In the genomic region with DNA sequence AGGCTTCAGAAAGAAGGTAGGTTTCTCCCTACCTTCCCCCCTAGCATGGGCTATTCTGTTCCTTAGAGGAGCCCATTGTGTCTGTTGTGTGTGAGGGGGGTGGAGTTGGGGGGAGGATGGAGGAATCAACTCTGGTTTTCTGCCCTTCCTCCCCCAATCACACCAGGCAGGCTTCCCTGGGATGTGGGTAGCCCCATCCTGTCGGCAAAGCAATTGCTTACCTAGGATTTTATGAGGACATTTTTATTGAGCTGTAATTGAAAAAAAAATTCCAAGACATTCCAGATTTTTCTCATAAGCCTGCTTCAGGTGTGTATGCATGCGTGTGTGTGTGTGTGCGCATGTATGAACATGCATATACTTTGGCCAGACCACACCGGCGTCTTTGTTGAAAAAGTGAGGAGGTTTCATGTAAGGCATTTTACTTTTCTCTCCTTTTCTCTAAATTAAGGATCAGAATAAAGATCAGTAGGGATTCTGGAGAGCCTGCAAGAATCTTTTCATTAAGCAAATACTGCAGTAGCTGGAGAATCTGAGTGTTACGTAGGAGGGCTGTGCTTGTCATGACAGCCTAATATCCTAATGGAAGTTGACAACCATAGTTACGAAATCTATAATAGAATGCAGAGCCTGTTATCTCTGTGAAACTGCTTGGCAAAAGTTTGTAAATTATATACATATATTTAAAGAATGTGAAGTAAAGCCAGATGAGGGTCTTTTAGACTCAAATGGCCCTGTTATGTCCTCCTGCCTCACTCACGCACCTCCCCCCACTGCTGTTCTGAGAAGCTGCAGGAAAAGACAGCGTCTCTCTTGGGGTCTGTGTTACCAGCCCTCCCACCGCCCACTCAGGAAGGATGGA, we compare ENCODE assay signal across 20 cellular contexts. TPM values are rescaled to one million over a fixed set of nuclear protein-coding genes. Genes with fewer than 3 reads are reported as not detected.
DNase-seq lines count a peak whose midpoint lies in the region; ATAC-seq and TF ChIP-seq lines count a peak whose summit lies in the region.
"Had no signal": no experiment of that assay in that cellular context is flagged by ENCODE, and none has a peak within 500 bp of the region (broad histone marks: within the 10 kb centered on the region; RNA-seq: fewer than 3 reads in every experiment).

No MANE protein-coding gene starts in this region.

- 77 to 85% methylated on average over 10 of the region's 10 CpGs for WGBS in aorta, 2 donors

- DNase-seq in H7 (peak; percentile 69), amniotic epithelial cell (ENCODE audit: low read depth) (peak; percentile 75), fibroblast of villous mesenchyme (ENCODE audit: low read depth) (peak; percentile 26), retina (peak; percentile 63), aorta (no peak), NCI-H2227 treated with DMSO at 0.1 percent for 48 hours (lab: John Stamatoyannopoulos, UW) (no peak)
- DNase-seq: activated CD4-positive, alpha-beta T cell treated with anti-CD3 and anti-CD28 coated beads for 48 hours; endodermal cell; HCEC 1CT; Kasumi-1; mesendoderm; naive thymus-derived CD4-positive, alpha-beta T cell; NCI-H1417; NCI-H526 treated with DMSO at 0.1 percent for 48 hours; stimulated activated CD4-positive, alpha-beta T cell treated with anti-CD3 and anti-CD28 coated beads, Interleukin-1b, Interleukin-23, amount 100 ng/mL, for 48 hours; stimulated activated naive B cell treated with anti-CD40 and anti-IgM and Interleukin-4, amounts not matched to agents 10 μg/mL and 1 μg/mL and 100 μg/mL, for 72 hours; thyroid gland had no signal

- ATAC-seq in aorta (ENCODE audit: low FRiP score) = no peak
- ATAC-seq in HG02840 (IDR thresholded peaks at IDR 0.05; ENCODE audit: low FRiP score, unreplicated experiment) = no peak
- ATAC-seq: activated naive CD4-positive, alpha-beta T cell treated with anti-CD3 and anti-CD28 coated beads, Interleukin-2, amount 50 U/mL, for 72 hours; naive thymus-derived CD4-positive, alpha-beta T cell; stimulated activated naive B cell treated with anti-CD40 and anti-IgM and Interleukin-4, amounts not matched to agents 10 μg/mL and 1 μg/mL and 100 μg/mL, for 72 hours had no signal

- H3K27me3 ChIP-seq in H7 (ENCODE audit: control insufficient read depth, insufficient read depth, low read length) (peaks cover 7% of the 10 kb centered on the region; the same call in 1 of the 2 replicates), aorta (ENCODE audit: control insufficient read depth in 1 of 2, insufficient read depth in 2 of 2, low read length in 1 of 2) (no peaks in the 10 kb centered on the region)
- H3K27me3 ChIP-seq: thyroid gland had no signal

- H3K36me3 ChIP-seq in H7 (replicated peaks; ENCODE audit: control insufficient read depth, insufficient read depth, low read length) (no peaks in the 10 kb centered on the region), aorta (ENCODE audit: control insufficient read depth in 1 of 2, insufficient read depth in 2 of 2, low read length in 1 of 2) (no peaks in the 10 kb centered on the region)
- H3K36me3 ChIP-seq: thyroid gland had no signal

- H3K4me1 ChIP-seq in aorta (ENCODE audit: control insufficient read depth in 1 of 2, insufficient read depth in 2 of 2, low read length in 2 of 2) = no peaks in the 10 kb centered on the region
- H3K4me1 ChIP-seq: thyroid gland had no signal

- intact Hi-C loops in aorta (cut with DNase I) = no loop called here

- no peak overlapping the region for H3K4me3 ChIP-seq in H7 (ENCODE audit: insufficient read depth, low read depth, low read length)
- H3K4me3 ChIP-seq in fibroblast of villous mesenchyme (ENCODE audit: low read depth, low read length) = no peak overlapping the region
- no peak overlapping the region for H3K4me3 ChIP-seq in aorta (ENCODE audit: low read length in 2 of 2)
- H3K4me3 ChIP-seq: coronary artery, thyroid gland had no signal

- TF ChIP-seq CTCF in fibroblast of villous mesenchyme (IDR thresholded peaks at IDR 0.05; ENCODE audit: insufficient read depth, low read depth, low read length) = no peak

- H3K9me3 ChIP-seq in aorta (ENCODE audit: control insufficient read depth, low read length) = peaks cover 3% of the 10 kb centered on the region
- H3K9me3 ChIP-seq: thyroid gland had no signal

- no peak overlapping the region for H3K27ac ChIP-seq in aorta (ENCODE audit: low read depth in 1 of 2, low read length in 2 of 2)
- H3K27ac ChIP-seq: coronary artery, thyroid gland had no signal

RNA-seq across cellular contexts. Expression of gene SAMD8, which starts 27.3 kb away (rescaled TPM):
- total RNA-seq in H7 (2014; rRNA removed; shearing (Covaris generic)) = 13.2 and 15.4 TPM in 2 replicates
- total RNA-seq in fibroblast of villous mesenchyme = 18.7 and 28.5 TPM in 2 replicates
- 10 to 100 TPM; 33.6 to 37.5 TPM for total RNA-seq in aorta
- polyA plus RNA-seq in aorta = 10 to 100 TPM in 1 of 2 donors, 1 to 10 TPM in 1; 6.8 to 10.0 TPM

Comparison
In these comparisons a context has a peak if more than half of its experiments do, and no peak if none do; other contexts are left out.
1. DNase-seq: peak in H7 (single experiment), amniotic epithelial cell (single experiment), fibroblast of villous mesenchyme (single experiment) and retina (single experiment); none in aorta (0 of 2) and NCI-H2227 treated with DMSO at 0.1 percent for 48 hours (single experiment).